In genomic region chr14:39417014-39417413, GRCh38 we compare ENCODE assay signal across 14 cellular contexts. TPM values are rescaled to one million over a fixed set of nuclear protein-coding genes. Genes with fewer than 3 reads are reported as not detected.
DNase-seq lines count a peak whose midpoint lies in the region; ATAC-seq and TF ChIP-seq lines count a peak whose summit lies in the region.
"Had no signal": no experiment of that assay in that cellular context is flagged by ENCODE, and none has a peak within 500 bp of the region (broad histone marks: within the 10 kb centered on the region; RNA-seq: fewer than 3 reads in every experiment).

No MANE protein-coding gene starts in this region.

- H3K27ac ChIP-seq in 22Rv1 = no peak overlapping the region

- TF ChIP-seq CTCF in 22Rv1 (IDR thresholded peaks at IDR 0.05) (peak; percentile 47), fibroblast of mammary gland (conservative IDR thresholded peaks at IDR 0.05; ENCODE audit: control insufficient read depth, insufficient read depth, low read depth, low read length) (peak; percentile 77)

- ATAC-seq in GM18517 (IDR thresholded peaks at IDR 0.05; ENCODE audit: unreplicated experiment) (no peak), GM19351 (IDR thresholded peaks at IDR 0.05; ENCODE audit: unreplicated experiment) (no peak)

- DNase-seq in ELR (ENCODE audit: low read depth) (peak; percentile 40), RPMI7951 (ENCODE audit: low read depth) (peak; percentile 34), fibroblast of mammary gland (ENCODE audit: low read depth) (peak; percentile 72), COR-L47 (lab: John Stamatoyannopoulos, UW) (no peak)
- DNase-seq in NK-92 treated with Interleukin-12 subunit alpha and Interleukin-12 subunit beta, amount 100 ng/mL, for 24 hours (lab: John Stamatoyannopoulos, UW) = no peak
- DNase-seq: activated CD4-positive, alpha-beta memory T cell treated with anti-CD3 and anti-CD28 coated beads, Interleukin-2, amount 10 ng/mL, durations not matched to agents 7 days and 5 days; activated naive CD4-positive, alpha-beta T cell treated with anti-CD3 and anti-CD28 coated beads, Interleukin-2, amount 50 U/mL, for 16 hours; CD4-positive, alpha-beta memory T cell; cortex of kidney; NCI-H1694 treated with DMSO at 0.1 percent for 48 hours; nucleus accumbens had no signal

- no peak overlapping the region for H3K4me3 ChIP-seq in fibroblast of mammary gland (ENCODE audit: control insufficient read depth, low read depth, low read length)

RNA-seq across cellular contexts. Expression of gene FBXO33, which starts 15.2 kb away (rescaled TPM):
- total RNA-seq in RPMI7951 (2014; rRNA removed; shearing (Covaris generic)) = 11.5 and 13.1 TPM in 2 replicates

Comparison
In these comparisons a context has a peak if more than half of its experiments do, and no peak if none do; other contexts are left out.
1. DNase-seq: peak in ELR (single experiment), RPMI7951 (single experiment) and fibroblast of mammary gland (single experiment); none in COR-L47 (single experiment) and NK-92 treated with Interleukin-12 subunit alpha and Interleukin-12 subunit beta, amount 100 ng/mL, for 24 hours (single experiment).